ENCODE assay signal across 1 cellular context in the genomic region with DNA sequence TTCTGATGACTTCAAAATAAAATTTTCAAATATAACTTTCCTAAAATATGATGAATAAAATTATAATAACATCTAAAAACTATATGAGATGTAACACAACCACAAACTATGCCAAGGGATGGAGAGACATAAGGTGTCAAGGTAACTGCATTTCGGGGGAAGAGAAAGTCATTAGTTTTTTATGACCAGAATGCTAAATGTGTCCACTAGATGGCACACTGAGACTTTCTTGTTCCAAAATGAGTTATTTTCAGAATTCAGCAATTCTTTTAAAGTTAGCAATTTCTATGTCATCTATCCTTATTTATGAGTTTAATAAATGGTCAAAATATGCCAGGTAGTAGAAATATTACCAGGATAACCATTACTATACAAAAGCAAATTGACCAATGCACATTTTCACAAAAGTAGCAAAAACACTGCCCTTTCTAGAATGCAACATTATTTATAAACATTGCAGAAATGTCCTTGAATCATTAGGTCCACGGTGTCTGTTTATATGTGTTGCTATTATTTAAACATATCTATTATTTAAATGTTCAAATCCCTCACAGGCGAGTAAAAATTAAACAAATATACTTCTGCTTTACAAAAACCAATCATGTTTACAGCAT.
TF ChIP-seq lines count a peak whose summit lies in the region.

No MANE protein-coding gene starts in this region.

TF ChIP-seq in K562, 482 proteins besides CTCF, POLR2A, EP300 and RAD21 (continued from another document):
- TF ChIP-seq ZBTB1 (CRISPR knock-in tag; IDR thresholded peaks at IDR 0.05; ENCODE audit: borderline replicate concordance, low read depth): no peak
- TF ChIP-seq ZNF431 (CRISPR knock-in tag; IDR thresholded peaks at IDR 0.05): no peak
- TF ChIP-seq SMC3 (conservative IDR thresholded peaks at IDR 0.05; ENCODE audit: insufficient read depth, low read depth, low read length): peak; percentile 65
- TF ChIP-seq, protein P1, sequence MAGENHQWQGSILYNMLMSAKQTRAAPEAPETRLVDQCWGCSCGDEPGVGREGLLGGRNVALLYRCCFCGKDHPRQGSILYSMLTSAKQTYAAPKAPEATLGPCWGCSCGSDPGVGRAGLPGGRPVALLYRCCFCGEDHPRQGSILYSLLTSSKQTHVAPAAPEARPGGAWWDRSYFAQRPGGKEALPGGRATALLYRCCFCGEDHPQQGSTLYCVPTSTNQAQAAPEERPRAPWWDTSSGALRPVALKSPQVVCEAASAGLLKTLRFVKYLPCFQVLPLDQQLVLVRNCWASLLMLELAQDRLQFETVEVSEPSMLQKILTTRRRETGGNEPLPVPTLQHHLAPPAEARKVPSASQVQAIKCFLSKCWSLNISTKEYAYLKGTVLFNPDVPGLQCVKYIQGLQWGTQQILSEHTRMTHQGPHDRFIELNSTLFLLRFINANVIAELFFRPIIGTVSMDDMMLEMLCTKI (IDR thresholded peaks at IDR 0.05; ENCODE audit: partially characterized antibody): no peak
- TF ChIP-seq SMAD1 (IDR thresholded peaks at IDR 0.05; ENCODE audit: low read depth, low read length, partially characterized antibody): no peak
- TF ChIP-seq, protein P2, sequence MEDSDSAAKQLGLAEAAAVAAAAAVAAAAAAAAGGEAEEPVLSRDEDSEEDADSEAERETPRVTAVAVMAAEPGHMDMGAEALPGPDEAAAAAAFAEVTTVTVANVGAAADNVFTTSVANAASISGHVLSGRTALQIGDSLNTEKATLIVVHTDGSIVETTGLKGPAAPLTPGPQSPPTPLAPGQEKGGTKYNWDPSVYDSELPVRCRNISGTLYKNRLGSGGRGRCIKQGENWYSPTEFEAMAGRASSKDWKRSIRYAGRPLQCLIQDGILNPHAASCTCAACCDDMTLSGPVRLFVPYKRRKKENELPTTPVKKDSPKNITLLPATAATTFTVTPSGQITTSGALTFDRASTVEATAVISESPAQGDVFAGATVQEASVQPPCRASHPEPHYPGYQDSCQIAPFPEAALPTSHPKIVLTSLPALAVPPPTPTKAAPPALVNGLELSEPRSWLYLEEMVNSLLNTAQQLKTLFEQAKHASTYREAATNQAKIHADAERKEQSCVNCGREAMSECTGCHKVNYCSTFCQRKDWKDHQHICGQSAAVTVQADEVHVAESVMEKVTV (CRISPR knock-in tag; IDR thresholded peaks at IDR 0.05): peak; percentile 82
- no peak for TF ChIP-seq ZBED1 (IDR thresholded peaks at IDR 0.05)
- TF ChIP-seq, protein P3, sequence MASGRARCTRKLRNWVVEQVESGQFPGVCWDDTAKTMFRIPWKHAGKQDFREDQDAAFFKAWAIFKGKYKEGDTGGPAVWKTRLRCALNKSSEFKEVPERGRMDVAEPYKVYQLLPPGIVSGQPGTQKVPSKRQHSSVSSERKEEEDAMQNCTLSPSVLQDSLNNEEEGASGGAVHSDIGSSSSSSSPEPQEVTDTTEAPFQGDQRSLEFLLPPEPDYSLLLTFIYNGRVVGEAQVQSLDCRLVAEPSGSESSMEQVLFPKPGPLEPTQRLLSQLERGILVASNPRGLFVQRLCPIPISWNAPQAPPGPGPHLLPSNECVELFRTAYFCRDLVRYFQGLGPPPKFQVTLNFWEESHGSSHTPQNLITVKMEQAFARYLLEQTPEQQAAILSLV (tag; IDR thresholded peaks at IDR 0.05): no peak
- no peak for TF ChIP-seq RFX7 (CRISPR knock-in tag; IDR thresholded peaks at IDR 0.05)
- peak; percentile 2; the same call in 1 of the 2 replicates for TF ChIP-seq MAFF (IDR thresholded peaks at IDR 0.05; ENCODE audit: low read length)
